18 cellular contexts compared by ENCODE assay signal in genomic region chr17:49285716-49286115, GRCh38. TPM values are rescaled to one million over a fixed set of nuclear protein-coding genes. Genes with fewer than 3 reads are reported as not detected.
"Had no signal": no experiment of that assay in that cellular context is flagged by ENCODE, and none has a peak within 500 bp of the region (broad histone marks: within the 10 kb centered on the region; RNA-seq: fewer than 3 reads in every experiment).

No MANE protein-coding gene starts in this region.

- DNase-seq: effector CD8-positive, alpha-beta T cell; heart left ventricle; hippocampal formation; kidney glomerular epithelial cell; mammary epithelial cell; mucosa of descending colon; naive thymus-derived CD8-positive, alpha-beta T cell; nucleus accumbens; pancreas; stimulated activated CD4-positive, alpha-beta T cell treated with anti-CD3 and anti-CD28 coated beads, Interleukin-2, amount 100 ng/mL, for 48 hours; stimulated activated naive CD4-positive, alpha-beta T cell treated with Interleukin-2 at 50 U/mL for 16 hours; trophoblast cell had no signal

- H3K9me3 ChIP-seq: mucosa of descending colon, pancreas had no signal

- H3K27ac ChIP-seq: coronary artery, heart left ventricle, pancreas had no signal

- H3K4me3 Mint-ChIP-seq: naive thymus-derived CD8-positive, alpha-beta T cell had no signal

- H3K27me3 ChIP-seq: heart left ventricle, pancreas had no signal

- H3K27ac Mint-ChIP-seq: naive thymus-derived CD8-positive, alpha-beta T cell had no signal

- H3K36me3 ChIP-seq: pancreas had no signal

- H3K4me3 ChIP-seq: coronary artery, heart left ventricle, mucosa of descending colon, pancreas, smooth muscle cell had no signal

- ATAC-seq: esophagus mucosa; heart left ventricle; left lobe of liver; mucosa of descending colon; naive thymus-derived CD8-positive, alpha-beta T cell; pancreas had no signal

- H3K9me3 Mint-ChIP-seq: naive thymus-derived CD8-positive, alpha-beta T cell had no signal

- H3K4me1 ChIP-seq: heart left ventricle, pancreas had no signal

- H3K4me2 ChIP-seq: smooth muscle cell had no signal

RNA-seq across cellular contexts. Expression of gene PHOSPHO1, which starts 55.1 kb away (rescaled TPM):
- total RNA-seq: glomerular endothelial cell; naive thymus-derived CD8-positive, alpha-beta T cell had no signal
- polyA plus RNA-seq: neural cell had no signal
